In the genomic region with DNA sequence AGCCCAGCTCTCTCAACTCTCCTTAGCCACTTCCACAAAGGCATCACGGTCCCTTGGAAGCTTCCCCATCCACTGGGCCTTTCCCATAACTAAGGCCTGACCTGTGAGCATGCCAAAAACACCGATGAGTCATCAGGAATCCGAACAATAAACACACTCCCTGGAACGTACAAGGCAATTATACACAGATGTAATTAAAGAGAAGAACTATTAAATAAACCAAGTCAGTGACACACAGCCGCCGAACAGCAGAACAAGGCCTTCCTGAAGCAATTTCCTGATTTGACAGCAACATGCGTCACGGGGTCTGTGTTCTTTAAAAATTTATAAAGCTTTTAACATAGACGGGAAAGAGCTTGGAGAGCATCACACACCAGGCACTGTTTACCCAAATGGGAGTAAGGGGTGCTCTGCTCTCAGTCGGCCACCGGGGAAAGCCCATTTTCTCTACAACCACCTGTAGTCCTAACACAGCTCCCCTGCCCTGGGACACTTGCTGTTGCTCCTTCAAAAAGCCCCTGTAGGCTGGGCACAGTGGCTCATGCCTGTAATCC, we compare ENCODE assay signal across 10 cellular contexts. TPM values are rescaled to one million over a fixed set of nuclear protein-coding genes. Genes with fewer than 3 reads are reported as not detected.
DNase-seq lines count a peak whose midpoint lies in the region; ATAC-seq, FAIRE-seq and TF ChIP-seq lines count a peak whose summit lies in the region.
"Had no signal": no experiment of that assay in that cellular context is flagged by ENCODE, and none has a peak within 500 bp of the region (broad histone marks: within the 10 kb centered on the region; RNA-seq: fewer than 3 reads in every experiment).

No MANE protein-coding gene starts in this region.

- TF ChIP-seq EP300 in A549 (IDR thresholded peaks at IDR 0.05) = no peak

- peak overlapping the region; percentile 86 for H3K4me2 ChIP-seq in A549

- ATAC-seq in A549 (peak; percentile 86 to 87), GM21528 (IDR thresholded peaks at IDR 0.05; ENCODE audit: low FRiP score, unreplicated experiment) (no peak), HG03571 (IDR thresholded peaks at IDR 0.05; ENCODE audit: unreplicated experiment) (no peak)

- CTCF ChIA-PET in A549 (lab: Yijun Ruan, JAX) = interaction anchor here (0.8 to 3.8 kb wide), 4 partner anchors 11 to 242 kb away, joined by 3 to 56 read pairs (median 8); a partner anchor contains a TSS

- H3K4me3 ChIP-seq in A549 (0 out of 3 replicates have a peak overlapping the region, but pooled peaks have one; percentile 14), choroid plexus epithelial cell (ENCODE audit: low read depth, low read length) (no peak overlapping the region)

- TF ChIP-seq POLR2A in A549 (IDR thresholded peaks at IDR 0.05; ENCODE audit: low read length) = no peak

- TF ChIP-seq CTCF in A549 (IDR thresholded peaks at IDR 0.05) (no peak), choroid plexus epithelial cell (conservative IDR thresholded peaks at IDR 0.05; ENCODE audit: low read depth, low read length) (no peak)

- POLR2A ChIA-PET in A549 (lab: Yijun Ruan, JAX) = no interaction called here

- peak overlapping the region; percentile 84 to 93 for H3K27ac ChIP-seq in A549

- 0 out of 5 replicates have a peak, but pooled peaks of 1 of the 2 experiments have one; percentile 11 for TF ChIP-seq RAD21 in A549 (conservative IDR thresholded peaks at IDR 0.05 in 1 of 2, IDR thresholded peaks at IDR 0.05 in 1 of 2)

- peaks cover 29% of the 10 kb centered on the region for H3K4me1 ChIP-seq in A549

- peak; percentile 13 for FAIRE-seq in A549 (lab: Jason Lieb, UNC)
- FAIRE-seq: TTC549 had no signal

- DNase-seq in A549 (ENCODE audit: low read depth in 1 of 2, low spot score in 1 of 2) (peak; percentile 60 to 93), NCI-H1417 (lab: John Stamatoyannopoulos, UW) (peak in 2 of 3 experiments; percentile 61 to 85), choroid plexus epithelial cell (ENCODE audit: low read depth) (peak; percentile 86), medulla oblongata (ENCODE audit: extremely low spot score) (peak; percentile 53), KG1 (lab: John Stamatoyannopoulos, UW) (no peak)
- no peak for DNase-seq in activated CD4-positive, alpha-beta T cell treated with anti-CD3 and anti-CD28 coated beads, Interleukin-2, amount 50 U/mL, for 4 hours
- DNase-seq: DND-41 had no signal

- WGBS in A549 (ENCODE audit: missing lambda C conversion rate) = 2% methylated on average over 11 of the region's 11 CpGs

- H3K9me3 ChIP-seq in A549 = no peaks in the 10 kb centered on the region

TF ChIP-seq in A549, 52 proteins besides CTCF, POLR2A, EP300 and RAD21:
- TF ChIP-seq, protein P1, sequence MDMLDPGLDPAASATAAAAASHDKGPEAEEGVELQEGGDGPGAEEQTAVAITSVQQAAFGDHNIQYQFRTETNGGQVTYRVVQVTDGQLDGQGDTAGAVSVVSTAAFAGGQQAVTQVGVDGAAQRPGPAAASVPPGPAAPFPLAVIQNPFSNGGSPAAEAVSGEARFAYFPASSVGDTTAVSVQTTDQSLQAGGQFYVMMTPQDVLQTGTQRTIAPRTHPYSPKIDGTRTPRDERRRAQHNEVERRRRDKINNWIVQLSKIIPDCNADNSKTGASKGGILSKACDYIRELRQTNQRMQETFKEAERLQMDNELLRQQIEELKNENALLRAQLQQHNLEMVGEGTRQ (IDR thresholded peaks at IDR 0.05) = peak; percentile 20; the same call in 1 of the 2 replicates
- no peak for TF ChIP-seq ESRRA (IDR thresholded peaks at IDR 0.05; ENCODE audit: borderline replicate concordance, low read length)
- TF ChIP-seq GATA3 (IDR thresholded peaks at IDR 0.05; ENCODE audit: borderline replicate concordance) = peak; percentile 78; the same call in 1 of the 2 replicates
- 0 out of 2 replicates have a peak, but pooled peaks have one; percentile 48 for TF ChIP-seq EHF (CRISPR knock-in tag; IDR thresholded peaks at IDR 0.05)
- no peak for TF ChIP-seq MAZ (IDR thresholded peaks at IDR 0.05; ENCODE audit: borderline replicate concordance, low read depth, low read length)
- TF ChIP-seq PHF8 (IDR thresholded peaks at IDR 0.05; ENCODE audit: borderline replicate concordance, low read depth) = no peak
- TF ChIP-seq, protein P2, sequence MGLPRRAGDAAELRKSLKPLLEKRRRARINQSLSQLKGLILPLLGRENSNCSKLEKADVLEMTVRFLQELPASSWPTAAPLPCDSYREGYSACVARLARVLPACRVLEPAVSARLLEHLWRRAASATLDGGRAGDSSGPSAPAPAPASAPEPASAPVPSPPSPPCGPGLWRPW (IDR thresholded peaks at IDR 0.05) = no peak
- peak in 1 of 2 experiments; percentile 42; a peak in 1 of 4 replicates for TF ChIP-seq CEBPB (IDR thresholded peaks at IDR 0.05)
- TF ChIP-seq NFE2L2 (conservative IDR thresholded peaks at IDR 0.05; ENCODE audit: low read length) = no peak
- TF ChIP-seq JUN (IDR thresholded peaks at IDR 0.05) = peak in 1 of 2 experiments; percentile 42; a peak in 2 of 5 replicates
- TF ChIP-seq RARB (CRISPR knock-in tag; IDR thresholded peaks at IDR 0.05) = no peak
- no peak for TF ChIP-seq ZFP36 (IDR thresholded peaks at IDR 0.05; ENCODE audit: borderline replicate concordance, partially characterized antibody)
- TF ChIP-seq CHD4 (IDR thresholded peaks at IDR 0.05; ENCODE audit: borderline replicate concordance) = 0 out of 2 replicates have a peak, but pooled peaks have one; percentile 72
- peak; percentile 55 for TF ChIP-seq JUNB (IDR thresholded peaks at IDR 0.05)
- TF ChIP-seq, protein P3, sequence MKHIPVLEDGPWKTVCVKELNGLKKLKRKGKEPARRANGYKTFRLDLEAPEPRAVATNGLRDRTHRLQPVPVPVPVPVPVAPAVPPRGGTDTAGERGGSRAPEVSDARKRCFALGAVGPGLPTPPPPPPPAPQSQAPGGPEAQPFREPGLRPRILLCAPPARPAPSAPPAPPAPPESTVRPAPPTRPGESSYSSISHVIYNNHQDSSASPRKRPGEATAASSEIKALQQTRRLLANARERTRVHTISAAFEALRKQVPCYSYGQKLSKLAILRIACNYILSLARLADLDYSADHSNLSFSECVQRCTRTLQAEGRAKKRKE (CRISPR knock-in tag; IDR thresholded peaks at IDR 0.05; ENCODE audit: low read depth) = no peak
- TF ChIP-seq FOSL2 (IDR thresholded peaks at IDR 0.05) = peak; percentile 67
- peak; percentile 99 for TF ChIP-seq FOSL2 (CRISPR knock-in tag; IDR thresholded peaks at IDR 0.05)
- no peak for TF ChIP-seq NPAS2 (CRISPR knock-in tag; IDR thresholded peaks at IDR 0.05; ENCODE audit: borderline replicate concordance)
- no peak for TF ChIP-seq MAFK (IDR thresholded peaks at IDR 0.05; ENCODE audit: partially characterized antibody)
- TF ChIP-seq, protein P4, sequence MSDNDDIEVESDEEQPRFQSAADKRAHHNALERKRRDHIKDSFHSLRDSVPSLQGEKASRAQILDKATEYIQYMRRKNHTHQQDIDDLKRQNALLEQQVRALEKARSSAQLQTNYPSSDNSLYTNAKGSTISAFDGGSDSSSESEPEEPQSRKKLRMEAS (IDR thresholded peaks at IDR 0.05) = peak; percentile 61; the same call in 1 of the 2 replicates
- TF ChIP-seq, protein P5, sequence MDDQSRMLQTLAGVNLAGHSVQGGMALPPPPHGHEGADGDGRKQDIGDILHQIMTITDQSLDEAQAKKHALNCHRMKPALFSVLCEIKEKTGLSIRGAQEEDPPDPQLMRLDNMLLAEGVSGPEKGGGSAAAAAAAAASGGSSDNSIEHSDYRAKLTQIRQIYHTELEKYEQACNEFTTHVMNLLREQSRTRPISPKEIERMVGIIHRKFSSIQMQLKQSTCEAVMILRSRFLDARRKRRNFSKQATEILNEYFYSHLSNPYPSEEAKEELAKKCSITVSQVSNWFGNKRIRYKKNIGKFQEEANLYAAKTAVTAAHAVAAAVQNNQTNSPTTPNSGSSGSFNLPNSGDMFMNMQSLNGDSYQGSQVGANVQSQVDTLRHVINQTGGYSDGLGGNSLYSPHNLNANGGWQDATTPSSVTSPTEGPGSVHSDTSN (IDR thresholded peaks at IDR 0.05) = no peak

RNA-seq across cellular contexts. Expression of a gene that starts 29.4 kb away (rescaled TPM):
- polyA plus RNA-seq in A549 (2011; rRNA removed) (18.5 and 24.7 TPM in 2 replicates), A549 (2017; fragmentation: RNase III; extraction: RNeasy Plus Mini Kit Qiagen cat#74134 plus additional on column Dnase treatment) (10.3 to 11.3 TPM (median 10.5 TPM) in 3 replicates)
- 34.3 and 35.9 TPM in 2 replicates for polyA plus RNA-seq in A549 (2012; cell fraction: cytosol; rRNA removed)
- polyA plus RNA-seq in A549 (2012; cell fraction: nucleus; rRNA removed) = 66.7 and 71.6 TPM in 2 replicates
- 19.1 and 25.8 TPM in 2 replicates for polyA minus RNA-seq in A549 (2011; rRNA and poly(A)+ RNA removed)

Comparison
In these comparisons a context has a peak if more than half of its experiments do, and no peak if none do; other contexts are left out.
1. ATAC-seq: peak in A549 (2 of 2); none in GM21528 (single experiment) and HG03571 (single experiment).
2. DNase-seq: peak in A549 (2 of 2), NCI-H1417 (2 of 3), choroid plexus epithelial cell (single experiment) and medulla oblongata (single experiment); none in activated CD4-positive, alpha-beta T cell treated with anti-CD3 and anti-CD28 coated beads, Interleukin-2, amount 50 U/mL, for 4 hours (0 of 2) and KG1 (single experiment).